Comparison of ENCODE assay signal across 8 cellular contexts in the genomic region with DNA sequence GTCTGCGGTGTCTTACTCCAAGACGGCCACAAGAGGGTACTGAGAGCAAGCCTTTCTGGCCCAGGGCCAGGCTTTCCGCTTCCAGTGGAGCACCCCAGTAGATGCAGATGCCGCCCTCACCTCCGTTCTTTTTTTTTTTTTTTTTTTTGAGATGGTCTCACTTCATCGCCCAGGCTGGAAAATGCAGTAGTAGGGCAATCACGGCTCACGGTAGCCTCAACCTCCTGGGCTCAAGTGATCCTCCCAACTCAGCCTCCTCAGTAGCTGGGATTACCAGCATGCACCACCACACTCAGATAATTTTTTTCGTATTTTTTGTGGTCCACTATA. TPM values are rescaled to one million over a fixed set of nuclear protein-coding genes. Genes with fewer than 3 reads are reported as not detected.
A peak's percentile ranks its signal among the peaks of the same experiment; 100 is the strongest.
DNase-seq lines count a peak whose midpoint lies in the region; ATAC-seq, FAIRE-seq and TF ChIP-seq lines count a peak whose summit lies in the region.

No MANE protein-coding gene starts in this region.

- H3F3A ChIP-seq in neural progenitor cell (ENCODE audit: low read depth): peaks cover 13% of the 10 kb centered on the region

- H3K9me3 ChIP-seq in Panc1 (ENCODE audit: control insufficient read depth, insufficient read depth, low read depth, low read length): no peaks in the 10 kb centered on the region
- no peaks in the 10 kb centered on the region for H3K9me3 ChIP-seq in neural progenitor cell (ENCODE audit: low read depth)

- H3K4me1 Mint-ChIP-seq in activated T-cell treated with anti-CD3 and anti-CD28 coated beads, Interleukin-2, amount 50 U/mL, for 4 hours (ENCODE audit: low read depth): no peaks in the 10 kb centered on the region
- H3K4me1 Mint-ChIP-seq in neural progenitor cell: no peaks in the 10 kb centered on the region

- CTCF ChIA-PET in Panc1 (lab: Charles Lee): interaction anchor here (0.6 kb wide), 1 partner anchor 298 kb away, joined by 8 read pairs; no protein-coding TSS in a partner anchor

- no peaks in the 10 kb centered on the region for H3K36me3 Mint-ChIP-seq in activated T-cell treated with anti-CD3 and anti-CD28 coated beads, Interleukin-2, amount 50 U/mL, for 4 hours (ENCODE audit: insufficient read depth)
- H3K36me3 Mint-ChIP-seq in neural progenitor cell: no peaks in the 10 kb centered on the region

- DNase-seq in A172 (ENCODE audit: low spot score): peak; percentile 73
- peak; percentile 67 for DNase-seq in GM18507 (ENCODE audit: extremely low spot score, insufficient read length, low read depth)
- DNase-seq in LHCN-M2 (ENCODE audit: low read depth): peak; percentile 70
- DNase-seq in Panc1 (ENCODE audit: low read depth, low spot score): peak; percentile 59
- DNase-seq in activated T-cell treated with anti-CD3 and anti-CD28 coated beads, Interleukin-2, amount 50 U/mL, for 4 hours: peak; percentile 69
- peak; percentile 79 for DNase-seq in fibroblast of mammary gland (ENCODE audit: low read depth)
- DNase-seq in neural progenitor cell (ENCODE audit: low spot score): peak; percentile 89
- peak; percentile 62 for DNase-seq in stromal cell of bone marrow (ENCODE audit: low read depth)

- no peak overlapping the region for H3K4me3 ChIP-seq in Panc1 (ENCODE audit: low read depth in 2 of 2, low read length in 2 of 2)
- H3K4me3 ChIP-seq in fibroblast of mammary gland (ENCODE audit: control insufficient read depth, low read depth, low read length): no peak overlapping the region
- H3K4me3 ChIP-seq in neural progenitor cell: no peak overlapping the region

- in situ Hi-C loops in Panc1 (cut with HindIII; ENCODE audit: low pct_unique_long_range_greater_than_20kb, low sequenced_read_pairs): no loop called here

- H3K9ac ChIP-seq in neural progenitor cell: no peak overlapping the region

- TF ChIP-seq CTCF in Panc1 (IDR thresholded peaks at IDR 0.05) (peak; percentile 78), fibroblast of mammary gland (conservative IDR thresholded peaks at IDR 0.05; ENCODE audit: control insufficient read depth, insufficient read depth, low read depth, low read length) (peak; percentile 82), neural progenitor cell (IDR thresholded peaks at IDR 0.05) (peak; percentile 67)

- FAIRE-seq in GM18507 (lab: Jason Lieb, UNC): peak; percentile 92

- H3K4me1 ChIP-seq in Panc1 (ENCODE audit: control insufficient read depth, insufficient read depth, low read length): peaks cover 10% of the 10 kb centered on the region
- H3K4me1 ChIP-seq in neural progenitor cell: peaks cover 4% of the 10 kb centered on the region

- no peak; the same call in 1 of the 2 replicates for ATAC-seq in Panc1
- ATAC-seq in activated T-cell treated with anti-CD3 and anti-CD28 coated beads, Interleukin-2, amount 50 U/mL, for 4 hours: peak; percentile 53 to 70

- H3K4me3 Mint-ChIP-seq in activated T-cell treated with anti-CD3 and anti-CD28 coated beads, Interleukin-2, amount 50 U/mL, for 4 hours: no peak overlapping the region
- no peak overlapping the region for H3K4me3 Mint-ChIP-seq in neural progenitor cell

- no peak overlapping the region for H3K4me2 ChIP-seq in neural progenitor cell

- H3K79me2 ChIP-seq in neural progenitor cell (ENCODE audit: low read depth): no peaks in the 10 kb centered on the region

- POLR2A ChIA-PET in Panc1 (lab: Charles Lee): interaction anchor here (1.0 kb wide), 1 partner anchor 22 kb away, joined by 12 read pairs; no protein-coding TSS in a partner anchor

- no peak overlapping the region for H3K27ac Mint-ChIP-seq in neural progenitor cell

- intact Hi-C loops in Panc1 (cut with micrococcal nuclease; ENCODE audit: unreplicated experiment): loop anchor here (10.0 kb wide), 1 partner anchor 106 kb away; no protein-coding TSS in a partner anchor

- H4K20me1 ChIP-seq in neural progenitor cell (ENCODE audit: low read depth): no peaks in the 10 kb centered on the region

- H3K27me3 Mint-ChIP-seq in activated T-cell treated with anti-CD3 and anti-CD28 coated beads, Interleukin-2, amount 50 U/mL, for 4 hours (ENCODE audit: low read depth): peaks cover 4% of the 10 kb centered on the region
- H3K27me3 Mint-ChIP-seq in neural progenitor cell (ENCODE audit: insufficient read depth, low read depth): no peaks in the 10 kb centered on the region

- no peak overlapping the region for H3K27ac ChIP-seq in Panc1 (ENCODE audit: low read length)
- no peak overlapping the region for H3K27ac ChIP-seq in neural progenitor cell

- H3K36me3 ChIP-seq in Panc1 (ENCODE audit: control insufficient read depth, insufficient read depth, low read length) (no peaks in the 10 kb centered on the region), neural progenitor cell (no peaks in the 10 kb centered on the region)

- no peaks in the 10 kb centered on the region for H3K9me3 Mint-ChIP-seq in activated T-cell treated with anti-CD3 and anti-CD28 coated beads, Interleukin-2, amount 50 U/mL, for 4 hours
- H3K9me3 Mint-ChIP-seq in neural progenitor cell: no peaks in the 10 kb centered on the region

- no peaks in the 10 kb centered on the region for H3K27me3 ChIP-seq in Panc1 (ENCODE audit: control insufficient read depth, insufficient read depth, low read length)
- peaks cover 64% of the 10 kb centered on the region for H3K27me3 ChIP-seq in neural progenitor cell

- BruUV-seq in Panc1 (replicated peaks; lab: Mats Ljungman, UMichigan): no TSS peak

- H2AFZ ChIP-seq in neural progenitor cell (replicated peaks): no peak overlapping the region

RNA-seq across cellular contexts. Expression of a gene that starts 5.6 kb away (rescaled TPM):
- total RNA-seq in A172 (2014; rRNA removed; shearing (Covaris generic)): not detected in 2 replicates
- total RNA-seq in LHCN-M2 (2014; rRNA removed) (not detected in 2 replicates), Panc1 (2021; ENCODE audit: unreplicated experiment) (not detected), neural progenitor cell (ENCODE audit: low replicate concordance) (not detected in 2 replicates)
- polyA plus RNA-seq in LHCN-M2 (2012): not detected
- polyA plus RNA-seq in Panc1 (2012; ENCODE audit: insufficient read length): not detected
- total RNA-seq in activated T-cell treated with anti-CD3 and anti-CD28 coated beads, Interleukin-2, amount 50 U/mL, for 4 hours: not detected

RNA-seq across cellular contexts. Expression of a gene that starts 16.1 kb away (rescaled TPM):
- 3.7 and 8.2 TPM in 2 replicates for total RNA-seq in A172 (2014; rRNA removed; shearing (Covaris generic))
- total RNA-seq in LHCN-M2 (2014; rRNA removed) (0.40 and 1.3 TPM in 2 replicates), Panc1 (2021; ENCODE audit: unreplicated experiment) (2.6 TPM), neural progenitor cell (ENCODE audit: low replicate concordance) (not detected in 2 replicates)
- polyA plus RNA-seq in LHCN-M2 (2012): 0.19 TPM
- 1.9 TPM for polyA plus RNA-seq in Panc1 (2012; ENCODE audit: insufficient read length)
- total RNA-seq in activated T-cell treated with anti-CD3 and anti-CD28 coated beads, Interleukin-2, amount 50 U/mL, for 4 hours: not detected

RNA-seq across cellular contexts. Expression of a gene that starts 21.0 kb away (rescaled TPM):
- total RNA-seq in A172 (2014; rRNA removed; shearing (Covaris generic)): 26.2 and 26.6 TPM in 2 replicates
- total RNA-seq in LHCN-M2 (2014; rRNA removed) (56.6 and 59.5 TPM in 2 replicates), Panc1 (2021; ENCODE audit: unreplicated experiment) (84.4 TPM), neural progenitor cell (ENCODE audit: low replicate concordance) (48.2 and 78.7 TPM in 2 replicates)
- polyA plus RNA-seq in LHCN-M2 (2012): 50.1 TPM
- 80.5 TPM for polyA plus RNA-seq in Panc1 (2012; ENCODE audit: insufficient read length)
- total RNA-seq in activated T-cell treated with anti-CD3 and anti-CD28 coated beads, Interleukin-2, amount 50 U/mL, for 4 hours: 1 to 10 TPM; 2.8 to 6.6 (median 5.1) TPM

RNA-seq across cellular contexts. Expression of a gene that starts 44.9 kb away (rescaled TPM):
- 207 and 346 TPM in 2 replicates for total RNA-seq in A172 (2014; rRNA removed; shearing (Covaris generic))
- total RNA-seq in LHCN-M2 (2014; rRNA removed): 9.4 and 21.0 TPM in 2 replicates
- 5.3 TPM for polyA plus RNA-seq in LHCN-M2 (2012)
- 491 TPM for total RNA-seq in Panc1 (2021; ENCODE audit: unreplicated experiment)
- 322 TPM for polyA plus RNA-seq in Panc1 (2012; ENCODE audit: insufficient read length)
- total RNA-seq in activated T-cell treated with anti-CD3 and anti-CD28 coated beads, Interleukin-2, amount 50 U/mL, for 4 hours: 10 to 100 TPM in 1 of 3 donors, 1 to 10 TPM in 2; 1.4 to 10.4 (median 6.4) TPM
- 5.3 and 14.0 TPM in 2 replicates for total RNA-seq in neural progenitor cell (ENCODE audit: low replicate concordance)
